In the genomic region with DNA sequence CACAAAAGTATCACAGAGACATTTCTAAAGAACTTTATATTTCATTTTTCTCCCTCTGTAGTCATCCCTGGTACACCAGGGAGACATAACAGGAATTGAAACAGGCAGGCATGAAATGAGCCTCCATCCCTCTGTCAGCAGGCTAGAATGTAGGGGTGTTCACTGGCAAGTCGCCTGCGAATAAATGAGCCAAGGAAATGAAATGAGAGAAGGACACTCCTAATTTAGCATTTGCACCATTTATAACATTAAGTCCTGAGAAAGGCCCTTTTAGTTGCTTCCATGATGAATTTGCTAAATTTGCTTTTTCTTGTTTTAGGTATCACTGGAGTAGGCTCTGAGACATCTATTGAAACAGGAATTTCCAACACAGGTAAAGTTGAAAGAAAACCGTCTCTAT, we compare ENCODE assay signal across 22 cellular contexts.
"Had no signal": no experiment of that assay in that cellular context is flagged by ENCODE, and none has a peak within 500 bp of the region (broad histone marks: within the 10 kb centered on the region; RNA-seq: fewer than 3 reads in every experiment).

No MANE protein-coding gene starts in this region.

- DNase-seq: IMR-90, Karpas-422, KG1, MG63, NCI-H1092, NCI-H1105 treated with DMSO at 0.1 percent for 48 hours, NCI-H1417 treated with DMSO at 0.1 percent for 48 hours, NCI-H146, NCI-H1694 treated with DMSO at 0.1 percent for 48 hours, NCI-H1930, NCI-H2081 treated with DMSO at 0.1 percent for 48 hours, NCI-H2171, NCI-H226, NCI-H446, NCI-H510A, NCI-H524 treated with DMSO at 0.1 percent for 48 hours, NCI-H69, NCI-H774, Right ventricle myocardium superior, RPMI8226, SIG-M5 had no signal

- ATAC-seq: HepG2 had no signal
